23 cellular contexts compared by ENCODE assay signal in the genomic region with DNA sequence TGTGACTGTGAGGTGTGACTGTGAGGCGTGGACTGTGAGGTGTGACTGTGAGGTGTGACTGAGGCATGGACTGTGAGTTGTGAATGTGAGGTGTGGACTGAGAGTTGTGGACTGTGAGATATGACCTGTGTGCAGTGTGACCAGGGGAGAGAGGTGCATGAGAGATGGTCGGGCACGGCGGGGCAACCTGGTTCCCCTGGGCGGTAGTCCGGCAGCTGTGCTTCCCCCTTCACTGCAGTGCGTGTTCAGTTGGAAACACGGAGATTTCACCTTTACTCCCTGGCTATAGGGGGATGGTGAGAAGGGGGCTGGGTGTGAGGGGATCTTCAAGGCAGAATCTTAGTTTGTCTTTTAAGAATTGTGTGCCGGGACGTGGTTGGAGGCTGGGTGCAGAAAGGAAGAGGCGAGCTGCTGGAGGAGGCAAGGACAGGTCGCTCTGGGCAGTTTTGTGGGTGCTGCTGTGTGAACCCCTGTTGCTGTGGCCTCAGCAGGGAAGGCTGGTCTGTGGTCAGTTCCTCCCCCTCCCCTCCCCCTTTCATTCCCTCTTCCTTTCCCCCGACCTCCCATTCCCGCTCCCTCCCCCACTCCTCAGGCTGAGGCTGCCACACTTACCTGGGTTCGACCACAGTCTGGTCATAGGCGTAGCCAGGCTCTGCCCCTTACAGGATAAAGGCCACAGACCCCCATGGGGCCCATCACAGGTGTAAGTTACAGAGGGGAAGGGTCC.
"Had no signal": no experiment of that assay in that cellular context is flagged by ENCODE, and none has a peak within 500 bp of the region (broad histone marks: within the 10 kb centered on the region; RNA-seq: fewer than 3 reads in every experiment).

No MANE protein-coding gene starts in this region.

- H3K27me3 ChIP-seq: adrenal gland, body of pancreas, gastrocnemius medialis, neural progenitor cell, thyroid gland, upper lobe of right lung had no signal

- H3K4me1 ChIP-seq: adrenal gland, body of pancreas, gastrocnemius medialis, neural progenitor cell, thyroid gland, upper lobe of right lung had no signal

- H3K36me3 ChIP-seq: adrenal gland, gastrocnemius medialis, thyroid gland had no signal

- H3K9ac ChIP-seq: neural progenitor cell had no signal

- H3K4me3 ChIP-seq: adrenal gland, body of pancreas, gastrocnemius medialis, neural progenitor cell, thyroid gland, upper lobe of right lung had no signal

- ATAC-seq: activated CD4-positive, alpha-beta T cell treated with anti-CD3 and anti-CD28 coated beads for 36 hours; activated CD8-positive, alpha-beta memory T cell treated with anti-CD3 and anti-CD28 coated beads, Interleukin-2, amount 10 ng/mL, durations not matched to agents 7 days and 5 days; activated CD8-positive, alpha-beta T cell treated with anti-CD3 and anti-CD28 coated beads, Interleukin-2, amount 10 ng/mL, durations not matched to agents 7 days and 5 days; body of pancreas; effector memory CD8-positive, alpha-beta T cell; gastrocnemius medialis; naive thymus-derived CD8-positive, alpha-beta T cell; T-cell; upper lobe of right lung had no signal

- H2AFZ ChIP-seq: neural progenitor cell had no signal

- H3K4me2 ChIP-seq: neural progenitor cell had no signal

- DNase-seq: activated CD4-positive, alpha-beta T cell treated with anti-CD3 and anti-CD28 coated beads for 36 hours; activated CD4-positive, CD25-positive, alpha-beta regulatory T cell; activated CD8-positive, alpha-beta memory T cell treated with anti-CD3 and anti-CD28 coated beads, Interleukin-2, amount 10 ng/mL, durations not matched to agents 7 days and 5 days; activated CD8-positive, alpha-beta T cell treated with anti-CD3 and anti-CD28 coated beads, Interleukin-2, amount 10 ng/mL, durations not matched to agents 7 days and 5 days; activated effector memory CD4-positive, alpha-beta T cell treated with Interleukin-2 at 50 U/mL for 16 hours; activated naive CD4-positive, alpha-beta T cell treated with anti-CD3 and anti-CD28 coated beads for 36 hours; activated naive CD8-positive, alpha-beta T cell treated with anti-CD3 and anti-CD28 coated beads for 36 hours; body of pancreas; cerebellar nuclear complex; cortex of kidney; effector memory CD8-positive, alpha-beta T cell; erythroblast; gastrocnemius medialis; glutamatergic neuron; midbrain; naive thymus-derived CD8-positive, alpha-beta T cell; stimulated activated CD4-positive, alpha-beta T cell treated with anti-CD3 and anti-CD28 coated beads, Interleukin-12 subunit alpha, Interleukin-12 subunit beta, amount 100 ng/mL, for 4 hours; T-cell; thyroid gland had no signal

- FAIRE-seq: islet of Langerhans had no signal

- H3K27ac ChIP-seq: adrenal gland, body of pancreas, gastrocnemius medialis, neural progenitor cell, thyroid gland, upper lobe of right lung had no signal

- H3K9me3 ChIP-seq: adrenal gland, body of pancreas, gastrocnemius medialis, thyroid gland, upper lobe of right lung had no signal
